25 cellular contexts compared by ENCODE assay signal in the genomic region with DNA sequence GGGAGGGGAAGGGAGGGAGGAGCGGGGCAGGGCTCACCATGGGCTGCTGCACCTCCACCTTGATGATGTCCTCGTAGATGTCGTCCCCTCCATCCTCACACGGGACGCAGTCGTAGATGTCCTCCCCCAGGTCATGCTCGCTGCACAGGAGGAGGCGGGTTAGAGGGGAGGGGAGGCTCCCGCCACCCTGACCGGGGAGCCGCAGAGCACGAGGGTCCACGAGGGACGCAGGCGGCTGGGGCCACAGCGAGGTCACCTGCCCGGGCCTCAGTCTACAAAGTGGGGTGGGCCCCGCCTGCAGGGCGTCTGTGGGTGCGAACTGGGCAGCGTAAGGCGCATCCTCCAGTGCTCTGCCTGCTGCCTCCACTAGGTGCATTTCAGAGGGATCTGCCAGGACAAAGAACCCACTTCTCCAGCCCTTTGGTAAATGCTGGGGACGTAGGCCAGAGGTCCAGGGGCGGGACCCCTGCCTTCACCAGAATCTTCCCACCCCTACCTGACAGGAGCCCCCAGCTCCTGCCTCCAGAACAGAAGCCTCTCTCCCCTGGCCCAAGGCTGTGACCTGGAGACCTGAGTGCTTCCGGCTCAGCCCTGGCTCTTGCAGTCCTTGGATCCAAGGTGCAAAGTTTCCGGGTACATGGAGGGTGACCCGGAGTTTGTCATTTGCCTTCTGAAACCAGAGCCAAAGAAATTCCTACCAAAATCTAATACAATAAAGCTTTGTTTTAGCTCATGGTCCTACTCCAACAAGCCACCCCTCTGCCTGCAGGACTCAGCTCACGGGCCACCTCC.
DNase-seq lines count a peak whose midpoint lies in the region; ATAC-seq and TF ChIP-seq lines count a peak whose summit lies in the region.
"Had no signal": no experiment of that assay in that cellular context is flagged by ENCODE, and none has a peak within 500 bp of the region (broad histone marks: within the 10 kb centered on the region; RNA-seq: fewer than 3 reads in every experiment).

No MANE protein-coding gene starts in this region.

- H3K79me2 ChIP-seq in trophoblast cell (ENCODE audit: control insufficient read depth, insufficient read depth, low read length, poor library complexity): no peaks in the 10 kb centered on the region

- no peak overlapping the region for H3K27ac ChIP-seq in BLaER1
- H3K27ac ChIP-seq in IMR-90 (ENCODE audit: insufficient read depth, low read length): no peak overlapping the region
- peak overlapping the region; percentile 42 for H3K27ac ChIP-seq in cingulate gyrus (ENCODE audit: low read depth, low read length)
- H3K27ac ChIP-seq in trophoblast cell (ENCODE audit: low read depth, low read length): no peak overlapping the region
- no peak overlapping the region for H3K27ac ChIP-seq in substantia nigra (ENCODE audit: low read depth, low read length, poor library complexity, severe bottlenecking)
- H3K27ac ChIP-seq: GM23248, HL-60, PC-9 had no signal

- H3K18ac ChIP-seq in IMR-90 (ENCODE audit: low read depth, low read length) (no peak overlapping the region), trophoblast cell (ENCODE audit: low read length) (peak overlapping the region; percentile 4)

- H3K23ac ChIP-seq in IMR-90 (ENCODE audit: low read depth, low read length) (0 out of 2 replicates have a peak overlapping the region, but pooled peaks have one; percentile 59), trophoblast cell (ENCODE audit: low read length) (no peak overlapping the region)

- no peak overlapping the region for H4K5ac ChIP-seq in IMR-90 (ENCODE audit: low read depth, low read length)

- in situ Hi-C loops in IMR-90 (cut with MboI; ENCODE audit: low sequenced_read_pairs): loop anchor here (25.0 kb wide), 1 partner anchor 600 kb away; no protein-coding TSS in a partner anchor

- H4K20me1 ChIP-seq in BLaER1 (peaks cover 73% of the 10 kb centered on the region), IMR-90 (ENCODE audit: insufficient read depth, low read length) (no peaks in the 10 kb centered on the region; the same call in 1 of the 2 replicates)

- no peak for ATAC-seq in IMR-90 (ENCODE audit: low read depth)

- 91% methylated on average over 10 of the region's 28 CpGs; no CpG with 5 or more reads in 1 of the 2 experiments for WGBS in IMR-90 (ENCODE audit: extremely low coverage in 2 of 2, insufficient read length in 1 of 2), 2 experiments
- WGBS in trophoblast cell (ENCODE audit: extremely low coverage, insufficient coverage, insufficient read length): no CpG with 5 or more reads among the region's 28 CpGs

- H2AK9ac ChIP-seq in IMR-90 (replicated peaks; ENCODE audit: low read depth, low read length, poor library complexity): peak overlapping the region; percentile 28

- H2AFZ ChIP-seq in IMR-90 (replicated peaks; ENCODE audit: low read length, poor library complexity): no peak overlapping the region
- no peak overlapping the region for H2AFZ ChIP-seq in trophoblast cell (ENCODE audit: insufficient read depth, low read length, poor library complexity)
- H2AFZ ChIP-seq: GM23248, PC-9 had no signal

- H2AK5ac ChIP-seq in IMR-90 (ENCODE audit: low read depth, low read length): no peak overlapping the region
- no peak overlapping the region for H2AK5ac ChIP-seq in trophoblast cell (ENCODE audit: low read length)

- POLR2A ChIA-PET in IMR-90 (lab: Charles Lee; ENCODE audit: unreplicated experiment): no interaction called here

- no peak for TF ChIP-seq CTCF in IMR-90 (conservative IDR thresholded peaks at IDR 0.05; ENCODE audit: low read depth, low read length)

- dilution Hi-C loops in IMR-90 (cut with HindIII; ENCODE audit: low sequenced_read_pairs, unreplicated experiment): no loop called here

- H3K79me1 ChIP-seq in IMR-90 (ENCODE audit: low read depth in 1 of 2, low read length in 2 of 2): peaks cover 0 to 17% of the 10 kb centered on the region in 2 experiments; a peak in 1 of 4 replicates
- peaks cover 3% of the 10 kb centered on the region for H3K79me1 ChIP-seq in trophoblast cell (ENCODE audit: low read length)

- H3K4me2 ChIP-seq in BLaER1 (peak overlapping the region; percentile 83; the same call in 1 of the 2 replicates), IMR-90 (ENCODE audit: low read depth, low read length) (no peak overlapping the region), trophoblast cell (ENCODE audit: low read length) (no peak overlapping the region)
- H3K4me2 ChIP-seq: PC-9 had no signal

- TF ChIP-seq POLR2A in IMR-90 (IDR thresholded peaks at IDR 0.05; ENCODE audit: low read depth, low read length): no peak

- H3K9me3 ChIP-seq in BLaER1 (no peaks in the 10 kb centered on the region), IMR-90 (ENCODE audit: control insufficient read depth, insufficient read depth, low read length) (no peaks in the 10 kb centered on the region), trophoblast cell (ENCODE audit: insufficient read depth, low read depth, low read length) (peaks cover 2% of the 10 kb centered on the region)
- H3K9me3 ChIP-seq: BE2C had no signal

- H3K27me3 ChIP-seq in BLaER1 (no peaks in the 10 kb centered on the region), IMR-90 (ENCODE audit: control insufficient read depth, insufficient read depth, low read length) (no peaks in the 10 kb centered on the region), trophoblast cell (ENCODE audit: insufficient read depth, low read length) (no peaks in the 10 kb centered on the region)
- H3K27me3 ChIP-seq: BE2C had no signal

- H3K4ac ChIP-seq in IMR-90 (ENCODE audit: low read depth, low read length) (no peak overlapping the region), trophoblast cell (ENCODE audit: low read depth, low read length) (no peak overlapping the region)

- DNase-seq in IMR-90 (no peak), trophoblast cell (no peak), SIG-M5 treated with dmso at 0.1 percent for 504 hours (lab: John Stamatoyannopoulos, UW; ENCODE audit: unreplicated experiment) (no peak), DMS153 (lab: John Stamatoyannopoulos, UW) (no peak), SKM-1 (lab: John Stamatoyannopoulos, UW; ENCODE audit: unreplicated experiment) (no peak), substantia nigra (lab: John Stamatoyannopoulos, UW) (no peak)
- DNase-seq: 8988T, ACHN, BE2C, Calu3, GM23248, HCEC 1CT, KBM-7, MV-4-11, NCI-H1105, NCI-H1436 treated with DMSO at 0.1 percent for 48 hours, NCI-H2107, NCI-H524, PC-9, RPMI8226, SHP77, SW 1271 had no signal

- H4K91ac ChIP-seq in IMR-90 (ENCODE audit: insufficient read depth, low read depth, low read length) (no peak overlapping the region), trophoblast cell (ENCODE audit: low read depth, low read length) (no peak overlapping the region)

- intact Hi-C loops in IMR-90 (cut with micrococcal nuclease): no loop called here

- no peak overlapping the region for H4K12ac ChIP-seq in trophoblast cell (ENCODE audit: low read depth, low read length)

- TF ChIP-seq RAD21 in IMR-90 (IDR thresholded peaks at IDR 0.05; ENCODE audit: low read length): no peak

- no peak overlapping the region for H4K8ac ChIP-seq in IMR-90 (ENCODE audit: low read depth in 2 of 2, low read length in 2 of 2)
- no peak overlapping the region for H4K8ac ChIP-seq in trophoblast cell (ENCODE audit: low read depth, low read length)

- H3K36me3 ChIP-seq in BLaER1 (peaks cover 50% of the 10 kb centered on the region), IMR-90 (ENCODE audit: control insufficient read depth, insufficient read depth, low read length) (peaks cover 18% of the 10 kb centered on the region), trophoblast cell (ENCODE audit: control insufficient read depth in 1 of 2, insufficient read depth in 2 of 2, low read length in 2 of 2) (peaks cover 74% of the 10 kb centered on the region in 2 experiments)

- H3K4me3 ChIP-seq in BLaER1: no peak overlapping the region
- H3K4me3 ChIP-seq in IMR-90 (ENCODE audit: insufficient read depth, low read depth, low read length): no peak overlapping the region
- H3K4me3 ChIP-seq in trophoblast cell (ENCODE audit: low read depth, low read length): no peak overlapping the region
- H3K4me3 ChIP-seq: GM23248, PC-9 had no signal

- no peak overlapping the region for H3K56ac ChIP-seq in IMR-90 (ENCODE audit: extremely low read depth, insufficient read depth, low read length)

- H2BK15ac ChIP-seq in IMR-90 (ENCODE audit: low read depth, low read length): no peak overlapping the region

- no TSS peak for BruUV-seq in IMR-90 (replicated peaks; lab: Mats Ljungman, UMichigan)

- H2BK5ac ChIP-seq in IMR-90 (ENCODE audit: low read depth, low read length, poor library complexity, severe bottlenecking) (no peak overlapping the region), trophoblast cell (ENCODE audit: low read depth, low read length, poor library complexity) (no peak overlapping the region)

- CTCF ChIA-PET in IMR-90 (lab: Yijun Ruan, JAX): no interaction called here

- H3K14ac ChIP-seq in IMR-90 (replicated peaks; ENCODE audit: low read depth, low read length) (no peak overlapping the region), trophoblast cell (ENCODE audit: low read length) (no peak overlapping the region)

- peaks cover 3% of the 10 kb centered on the region for H3K9me1 ChIP-seq in IMR-90 (ENCODE audit: insufficient read depth, low read length)

- no peak overlapping the region for H2BK20ac ChIP-seq in IMR-90 (ENCODE audit: low read depth, low read length)

- H2BK120ac ChIP-seq in IMR-90 (ENCODE audit: low read depth, low read length): no peak overlapping the region
- H2BK120ac ChIP-seq in trophoblast cell (ENCODE audit: insufficient read depth, low read length, poor library complexity): no peak overlapping the region

- no peak overlapping the region for H3K9ac ChIP-seq in BLaER1
- H3K9ac ChIP-seq in IMR-90 (ENCODE audit: low read depth, low read length): no peak overlapping the region
- no peak overlapping the region for H3K9ac ChIP-seq in trophoblast cell (ENCODE audit: low read length)
- H3K9ac ChIP-seq: GM23248 had no signal

- no peak overlapping the region for H2BK12ac ChIP-seq in trophoblast cell (ENCODE audit: low read length)

- peaks cover 59% of the 10 kb centered on the region for H3K4me1 ChIP-seq in BLaER1
- no peaks in the 10 kb centered on the region; the same call in 1 of the 2 replicates for H3K4me1 ChIP-seq in IMR-90 (ENCODE audit: control insufficient read depth, insufficient read depth, low read length)
- peaks cover 20 to 21% of the 10 kb centered on the region in 2 experiments for H3K4me1 ChIP-seq in trophoblast cell (ENCODE audit: control insufficient read depth in 1 of 2, insufficient read depth in 2 of 2, low read length in 2 of 2)

TF ChIP-seq in IMR-90, 13 proteins besides CTCF, POLR2A, EP300 and RAD21 (continues in another document):
- TF ChIP-seq CEBPB (IDR thresholded peaks at IDR 0.05; ENCODE audit: low read depth, low read length) (no peak), FOS (IDR thresholded peaks at IDR 0.05; ENCODE audit: low read depth, low read length) (no peak), MAZ (IDR thresholded peaks at IDR 0.05; ENCODE audit: borderline replicate concordance, low read depth, low read length) (no peak), NFE2L2 (IDR thresholded peaks at IDR 0.05; ENCODE audit: low read depth, low read length) (no peak), RCOR1 (IDR thresholded peaks at IDR 0.05; ENCODE audit: insufficient replicate concordance, low read length) (no peak), MXI1 (IDR thresholded peaks at IDR 0.05; ENCODE audit: borderline replicate concordance, low read depth, low read length) (no peak), CHD1 (IDR thresholded peaks at IDR 0.05; ENCODE audit: low read depth, low read length) (no peak)
